Comparison of ENCODE assay signal across 1 cellular context in the genomic region with DNA sequence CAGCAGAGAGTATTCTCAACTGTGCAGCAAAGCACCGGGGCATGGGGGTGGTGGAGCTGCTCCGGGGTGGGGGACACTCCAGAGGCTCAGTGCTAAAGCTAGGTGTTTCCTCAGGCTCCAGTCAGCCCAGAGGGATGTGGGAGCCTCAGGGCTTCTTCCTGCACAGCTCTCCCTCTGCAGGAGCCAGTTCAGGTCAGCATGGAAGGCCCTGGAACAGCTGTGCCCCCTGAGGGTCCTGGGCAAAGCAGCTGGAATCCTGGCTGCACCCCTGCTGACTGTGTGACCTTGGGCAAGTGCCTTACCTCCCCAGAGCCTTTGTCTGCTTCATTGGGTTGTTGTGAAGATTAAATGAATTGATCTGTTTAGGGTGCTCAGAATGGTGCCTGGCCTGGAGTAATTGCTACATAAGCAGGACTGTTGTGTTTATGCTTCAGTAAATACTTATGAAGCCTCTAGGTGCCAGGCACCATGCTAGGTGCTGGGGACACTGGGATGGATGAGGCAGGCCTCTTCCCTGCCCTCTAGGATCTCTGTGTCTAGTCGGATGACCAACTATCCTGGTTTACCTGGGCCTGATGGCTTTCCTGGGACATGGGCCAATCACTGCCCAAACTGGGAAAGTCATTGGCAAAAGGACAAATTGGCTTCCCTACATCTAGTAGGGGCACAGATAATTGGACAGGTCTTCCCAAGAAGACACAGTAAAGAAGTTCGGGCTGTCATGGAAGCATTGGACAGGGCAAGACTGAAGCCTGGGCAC.
TF ChIP-seq lines count a peak whose summit lies in the region.

No MANE protein-coding gene starts in this region.

TF ChIP-seq in HCT116, 20 proteins besides CTCF, POLR2A, EP300 and RAD21 (continued from another document):
- no peak for TF ChIP-seq FOSL1 (IDR thresholded peaks at IDR 0.05; ENCODE audit: low read depth)
- TF ChIP-seq CBX3 (IDR thresholded peaks at IDR 0.05; ENCODE audit: low read depth), result no peak
- TF ChIP-seq, protein P1, sequence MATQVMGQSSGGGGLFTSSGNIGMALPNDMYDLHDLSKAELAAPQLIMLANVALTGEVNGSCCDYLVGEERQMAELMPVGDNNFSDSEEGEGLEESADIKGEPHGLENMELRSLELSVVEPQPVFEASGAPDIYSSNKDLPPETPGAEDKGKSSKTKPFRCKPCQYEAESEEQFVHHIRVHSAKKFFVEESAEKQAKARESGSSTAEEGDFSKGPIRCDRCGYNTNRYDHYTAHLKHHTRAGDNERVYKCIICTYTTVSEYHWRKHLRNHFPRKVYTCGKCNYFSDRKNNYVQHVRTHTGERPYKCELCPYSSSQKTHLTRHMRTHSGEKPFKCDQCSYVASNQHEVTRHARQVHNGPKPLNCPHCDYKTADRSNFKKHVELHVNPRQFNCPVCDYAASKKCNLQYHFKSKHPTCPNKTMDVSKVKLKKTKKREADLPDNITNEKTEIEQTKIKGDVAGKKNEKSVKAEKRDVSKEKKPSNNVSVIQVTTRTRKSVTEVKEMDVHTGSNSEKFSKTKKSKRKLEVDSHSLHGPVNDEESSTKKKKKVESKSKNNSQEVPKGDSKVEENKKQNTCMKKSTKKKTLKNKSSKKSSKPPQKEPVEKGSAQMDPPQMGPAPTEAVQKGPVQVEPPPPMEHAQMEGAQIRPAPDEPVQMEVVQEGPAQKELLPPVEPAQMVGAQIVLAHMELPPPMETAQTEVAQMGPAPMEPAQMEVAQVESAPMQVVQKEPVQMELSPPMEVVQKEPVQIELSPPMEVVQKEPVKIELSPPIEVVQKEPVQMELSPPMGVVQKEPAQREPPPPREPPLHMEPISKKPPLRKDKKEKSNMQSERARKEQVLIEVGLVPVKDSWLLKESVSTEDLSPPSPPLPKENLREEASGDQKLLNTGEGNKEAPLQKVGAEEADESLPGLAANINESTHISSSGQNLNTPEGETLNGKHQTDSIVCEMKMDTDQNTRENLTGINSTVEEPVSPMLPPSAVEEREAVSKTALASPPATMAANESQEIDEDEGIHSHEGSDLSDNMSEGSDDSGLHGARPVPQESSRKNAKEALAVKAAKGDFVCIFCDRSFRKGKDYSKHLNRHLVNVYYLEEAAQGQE (IDR thresholded peaks at IDR 0.05; ENCODE audit: low read depth), result no peak
- TF ChIP-seq, protein P2, sequence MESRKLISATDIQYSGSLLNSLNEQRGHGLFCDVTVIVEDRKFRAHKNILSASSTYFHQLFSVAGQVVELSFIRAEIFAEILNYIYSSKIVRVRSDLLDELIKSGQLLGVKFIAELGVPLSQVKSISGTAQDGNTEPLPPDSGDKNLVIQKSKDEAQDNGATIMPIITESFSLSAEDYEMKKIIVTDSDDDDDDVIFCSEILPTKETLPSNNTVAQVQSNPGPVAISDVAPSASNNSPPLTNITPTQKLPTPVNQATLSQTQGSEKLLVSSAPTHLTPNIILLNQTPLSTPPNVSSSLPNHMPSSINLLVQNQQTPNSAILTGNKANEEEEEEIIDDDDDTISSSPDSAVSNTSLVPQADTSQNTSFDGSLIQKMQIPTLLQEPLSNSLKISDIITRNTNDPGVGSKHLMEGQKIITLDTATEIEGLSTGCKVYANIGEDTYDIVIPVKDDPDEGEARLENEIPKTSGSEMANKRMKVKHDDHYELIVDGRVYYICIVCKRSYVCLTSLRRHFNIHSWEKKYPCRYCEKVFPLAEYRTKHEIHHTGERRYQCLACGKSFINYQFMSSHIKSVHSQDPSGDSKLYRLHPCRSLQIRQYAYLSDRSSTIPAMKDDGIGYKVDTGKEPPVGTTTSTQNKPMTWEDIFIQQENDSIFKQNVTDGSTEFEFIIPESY (IDR thresholded peaks at IDR 0.05; ENCODE audit: extremely low read depth, insufficient replicate concordance, low read length), result no peak
- no peak for TF ChIP-seq SP1 (IDR thresholded peaks at IDR 0.05; ENCODE audit: low read depth)
- no peak for TF ChIP-seq SIN3A (IDR thresholded peaks at IDR 0.05; ENCODE audit: low read depth)
- TF ChIP-seq TCF7L2 (IDR thresholded peaks at IDR 0.05; ENCODE audit: borderline replicate concordance, extremely low read depth, insufficient read depth, insufficient read length), result no peak
- TF ChIP-seq SRF (IDR thresholded peaks at IDR 0.05; ENCODE audit: low read depth), result no peak
